ENCODE assay signal across 33 cellular contexts in genomic region chr18:40016405-40016804, GRCh38.
"Had no signal": no experiment of that assay in that cellular context is flagged by ENCODE, and none has a peak within 500 bp of the region (broad histone marks: within the 10 kb centered on the region; RNA-seq: fewer than 3 reads in every experiment).

No MANE protein-coding gene starts in this region.

- FAIRE-seq: astrocyte, bronchial epithelial cell, colon had no signal

- H3K36me3 ChIP-seq: adrenal gland, brain microvascular endothelial cell, breast epithelium, cardiac muscle cell had no signal

- H3K9me3 ChIP-seq: adrenal gland, body of pancreas had no signal

- H3K4me3 ChIP-seq: adrenal gland, body of pancreas, breast epithelium, cardiac muscle cell had no signal

- H3K27me3 ChIP-seq: adrenal gland, body of pancreas, brain microvascular endothelial cell, breast epithelium, cardiac muscle cell had no signal

- H3K4me1 ChIP-seq: adrenal gland, body of pancreas, breast epithelium had no signal

- ATAC-seq: activated naive CD4-positive, alpha-beta T cell treated with anti-CD3 and anti-CD28 coated beads, Interleukin-2, amount 50 U/mL, for 72 hours; activated naive CD8-positive, alpha-beta T cell treated with anti-CD3 and anti-CD28 coated beads, Interleukin-2, amount 50 U/mL, for 24 hours; activated T-cell treated with anti-CD3 and anti-CD28 coated beads, Interleukin-2, amount 50 U/mL, for 4 hours; activated T-cell treated with anti-CD3 and anti-CD28 coated beads, Interleukin-2, amount 50 U/mL, for 72 hours; activated T-helper 17 cell treated with anti-CD3 and anti-CD28 coated beads, Interleukin-2, amount 50 U/mL, for 72 hours; body of pancreas had no signal

- DNase-seq: activated effector memory CD4-positive, alpha-beta T cell treated with anti-CD3 and anti-CD28 coated beads, Interleukin-2, amount 50 U/mL, for 16 hours; activated effector memory CD4-positive, alpha-beta T cell treated with Interleukin-2 at 50 U/mL for 16 hours; activated gamma-delta T cell; activated gamma-delta T cell treated with Interleukin-2 at 50 U/mL for 16 hours; activated naive CD4-positive, alpha-beta T cell; activated naive CD4-positive, alpha-beta T cell treated with anti-CD3 and anti-CD28 coated beads for 36 hours; activated naive CD4-positive, alpha-beta T cell treated with anti-CD3 and anti-CD28 coated beads, Interleukin-2, amount 10 ng/mL, durations not matched to agents 7 days and 5 days; activated naive CD4-positive, alpha-beta T cell treated with anti-CD3 and anti-CD28 coated beads, Interleukin-2, amount 50 U/mL, for 16 hours; activated naive CD4-positive, alpha-beta T cell treated with Interleukin-2 at 50 U/mL for 16 hours; activated naive CD8-positive, alpha-beta T cell treated with anti-CD3 and anti-CD28 coated beads for 36 hours; activated naive CD8-positive, alpha-beta T cell treated with anti-CD3 and anti-CD28 coated beads, Interleukin-2, amount 10 ng/mL, durations not matched to agents 7 days and 5 days; activated naive CD8-positive, alpha-beta T cell treated with anti-CD3 and anti-CD28 coated beads, Interleukin-2, amount 50 U/mL, for 24 hours; activated T-cell treated with anti-CD3 and anti-CD28 coated beads, Interleukin-2, amount 50 U/mL, for 24 hours; activated T-cell treated with anti-CD3 and anti-CD28 coated beads, Interleukin-2, amount 50 U/mL, for 4 hours; activated T-cell treated with anti-CD3 and anti-CD28 coated beads, Interleukin-2, amount 50 U/mL, for 48 hours; activated T-cell treated with anti-CD3 and anti-CD28 coated beads, Interleukin-2, amount 50 U/mL, for 72 hours; adrenal gland; amniotic stem cell; amygdala; anterior cingulate cortex; aorta; body of pancreas; brain microvascular endothelial cell; caudate nucleus; central memory CD4-positive, alpha-beta T cell; cerebellar nuclear complex had no signal

- H3K27ac ChIP-seq: adrenal gland, body of pancreas, brain microvascular endothelial cell, breast epithelium, cardiac muscle cell had no signal
